12 cellular contexts compared by ENCODE assay signal in genomic region chr5:143979044-143979690, GRCh38.
DNase-seq lines count a peak whose midpoint lies in the region; ATAC-seq and TF ChIP-seq lines count a peak whose summit lies in the region.
"Had no signal": no experiment of that assay in that cellular context is flagged by ENCODE, and none has a peak within 500 bp of the region (broad histone marks: within the 10 kb centered on the region; RNA-seq: fewer than 3 reads in every experiment).

No MANE protein-coding gene starts in this region.

- RAD21 ChIA-PET in HCT116 (lab: Charles Lee; ENCODE audit: low non-redundant PET in 1 of 2, low total read pairs in 2 of 2, uncharacterized antibody in 2 of 2, unreplicated experiment in 2 of 2) = no interaction called here

- intact Hi-C loops in HCT116 (cut with micrococcal nuclease) = no loop called here

- H3K27ac ChIP-seq in HCT116 (ENCODE audit: low read depth, low read length) = no peak overlapping the region

- H3K9me3 ChIP-seq in HCT116 (ENCODE audit: control insufficient read depth in 1 of 2, insufficient read depth in 1 of 2, low read depth in 1 of 2, low read length in 2 of 2) = no peaks in the 10 kb centered on the region

- no peak overlapping the region for H3K9ac ChIP-seq in HCT116 (ENCODE audit: low read length)

- no peaks in the 10 kb centered on the region for H3K36me3 ChIP-seq in HCT116 (ENCODE audit: control insufficient read depth in 1 of 2, insufficient read depth in 2 of 2, low read length in 2 of 2)

- no peak overlapping the region for H3K4me2 ChIP-seq in HCT116 (ENCODE audit: low read length)

- CTCF ChIA-PET in HCT116 (lab: Charles Lee) = interaction anchor here (1.8 to 1.9 kb wide), 2 partner anchors 11 to 154 kb away, joined by 5 read pairs; no protein-coding TSS in a partner anchor

- ATAC-seq in GM18868 (IDR thresholded peaks at IDR 0.05; ENCODE audit: unreplicated experiment) (peak; percentile 92), HCT116 (peak; percentile 58), HG03520 (IDR thresholded peaks at IDR 0.05; ENCODE audit: unreplicated experiment) (peak; percentile 80)

- no peaks in the 10 kb centered on the region for H3K79me2 ChIP-seq in HCT116 (ENCODE audit: insufficient read depth, low read length)

- BruUV-seq in HCT116 (replicated peaks; lab: Mats Ljungman, UMichigan) = no TSS peak

- H4K20me1 ChIP-seq in HCT116 (ENCODE audit: insufficient read depth) = no peaks in the 10 kb centered on the region

- TF ChIP-seq CTCF in HCT116 (IDR thresholded peaks at IDR 0.05 in 2 of 3, conservative IDR thresholded peaks at IDR 0.05 in 1 of 3; ENCODE audit: borderline replicate concordance in 1 of 3, insufficient read depth in 1 of 3, low read depth in 2 of 3, low read length in 2 of 3) = no peak

- H3K9me2 ChIP-seq in HCT116 (ENCODE audit: insufficient read depth) = no peaks in the 10 kb centered on the region

- H3K27me3 ChIP-seq in HCT116 (ENCODE audit: insufficient read depth, low read length) = no peaks in the 10 kb centered on the region

- DNase-seq in HCT116 (ENCODE audit: low read depth, low spot score) (no peak), kidney tubule cell (ENCODE audit: low spot score) (peak; percentile 86), NCI-H1436 (lab: John Stamatoyannopoulos, UW) (no peak), NCI-H2081 treated with DMSO at 0.1 percent for 48 hours (lab: John Stamatoyannopoulos, UW) (no peak), SW480 (ENCODE audit: low spot score) (no peak), HUDEP-2 (lab: John Stamatoyannopoulos, UW; ENCODE audit: unreplicated experiment in 76 of 76) (no peak)
- DNase-seq: CD4-positive, alpha-beta memory T cell; Kasumi-1; naive B cell; T-helper 1 cell had no signal

- POLR2A ChIA-PET in HCT116 (lab: Charles Lee) = no interaction called here

- TF ChIP-seq POLR2A in HCT116 (IDR thresholded peaks at IDR 0.05; ENCODE audit: borderline replicate concordance, extremely low read depth, insufficient read depth, insufficient read length) = no peak

- no peak overlapping the region for H2AFZ ChIP-seq in HCT116 (ENCODE audit: low read depth, low read length, poor library complexity, severe bottlenecking)

- no peak overlapping the region for H3K4me3 ChIP-seq in HCT116 (replicated peaks in 1 of 2; ENCODE audit: low read depth in 1 of 2, low read length in 2 of 2)

- peaks cover 0 to 5% of the 10 kb centered on the region in 2 experiments; a peak in 1 of 4 replicates for H3K4me1 ChIP-seq in HCT116 (ENCODE audit: control insufficient read depth in 1 of 2, insufficient read depth in 2 of 2, low read length in 2 of 2)

- no peak for TF ChIP-seq RAD21 in HCT116 (IDR thresholded peaks at IDR 0.05; ENCODE audit: low read depth)

TF ChIP-seq in HCT116, 20 proteins besides CTCF, POLR2A, EP300 and RAD21:
- TF ChIP-seq EGR1 (IDR thresholded peaks at IDR 0.05; ENCODE audit: low read depth) = no peak
- TF ChIP-seq CEBPB (IDR thresholded peaks at IDR 0.05; ENCODE audit: low read depth) = no peak
- TF ChIP-seq, protein P1, sequence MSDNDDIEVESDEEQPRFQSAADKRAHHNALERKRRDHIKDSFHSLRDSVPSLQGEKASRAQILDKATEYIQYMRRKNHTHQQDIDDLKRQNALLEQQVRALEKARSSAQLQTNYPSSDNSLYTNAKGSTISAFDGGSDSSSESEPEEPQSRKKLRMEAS (IDR thresholded peaks at IDR 0.05) = no peak
- TF ChIP-seq JUND (IDR thresholded peaks at IDR 0.05) = no peak
- TF ChIP-seq YY1 (IDR thresholded peaks at IDR 0.05; ENCODE audit: extremely low read depth, insufficient replicate concordance, low read depth, low read length) = no peak
- TF ChIP-seq EZH2phosphoT487 (IDR thresholded peaks at IDR 0.05; ENCODE audit: borderline replicate concordance) = no peak
- TF ChIP-seq TCF7L2 (IDR thresholded peaks at IDR 0.05; ENCODE audit: borderline replicate concordance, extremely low read depth, insufficient read depth, insufficient read length) = no peak
- TF ChIP-seq SIN3A (IDR thresholded peaks at IDR 0.05; ENCODE audit: low read depth) = no peak
- TF ChIP-seq ATF3 (IDR thresholded peaks at IDR 0.05) = no peak
- TF ChIP-seq SP1 (IDR thresholded peaks at IDR 0.05; ENCODE audit: low read depth) = no peak
- TF ChIP-seq, protein P2, sequence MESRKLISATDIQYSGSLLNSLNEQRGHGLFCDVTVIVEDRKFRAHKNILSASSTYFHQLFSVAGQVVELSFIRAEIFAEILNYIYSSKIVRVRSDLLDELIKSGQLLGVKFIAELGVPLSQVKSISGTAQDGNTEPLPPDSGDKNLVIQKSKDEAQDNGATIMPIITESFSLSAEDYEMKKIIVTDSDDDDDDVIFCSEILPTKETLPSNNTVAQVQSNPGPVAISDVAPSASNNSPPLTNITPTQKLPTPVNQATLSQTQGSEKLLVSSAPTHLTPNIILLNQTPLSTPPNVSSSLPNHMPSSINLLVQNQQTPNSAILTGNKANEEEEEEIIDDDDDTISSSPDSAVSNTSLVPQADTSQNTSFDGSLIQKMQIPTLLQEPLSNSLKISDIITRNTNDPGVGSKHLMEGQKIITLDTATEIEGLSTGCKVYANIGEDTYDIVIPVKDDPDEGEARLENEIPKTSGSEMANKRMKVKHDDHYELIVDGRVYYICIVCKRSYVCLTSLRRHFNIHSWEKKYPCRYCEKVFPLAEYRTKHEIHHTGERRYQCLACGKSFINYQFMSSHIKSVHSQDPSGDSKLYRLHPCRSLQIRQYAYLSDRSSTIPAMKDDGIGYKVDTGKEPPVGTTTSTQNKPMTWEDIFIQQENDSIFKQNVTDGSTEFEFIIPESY (IDR thresholded peaks at IDR 0.05; ENCODE audit: extremely low read depth, insufficient replicate concordance, low read length) = no peak
- no peak for TF ChIP-seq ZFX (IDR thresholded peaks at IDR 0.05)
- TF ChIP-seq, protein P3, sequence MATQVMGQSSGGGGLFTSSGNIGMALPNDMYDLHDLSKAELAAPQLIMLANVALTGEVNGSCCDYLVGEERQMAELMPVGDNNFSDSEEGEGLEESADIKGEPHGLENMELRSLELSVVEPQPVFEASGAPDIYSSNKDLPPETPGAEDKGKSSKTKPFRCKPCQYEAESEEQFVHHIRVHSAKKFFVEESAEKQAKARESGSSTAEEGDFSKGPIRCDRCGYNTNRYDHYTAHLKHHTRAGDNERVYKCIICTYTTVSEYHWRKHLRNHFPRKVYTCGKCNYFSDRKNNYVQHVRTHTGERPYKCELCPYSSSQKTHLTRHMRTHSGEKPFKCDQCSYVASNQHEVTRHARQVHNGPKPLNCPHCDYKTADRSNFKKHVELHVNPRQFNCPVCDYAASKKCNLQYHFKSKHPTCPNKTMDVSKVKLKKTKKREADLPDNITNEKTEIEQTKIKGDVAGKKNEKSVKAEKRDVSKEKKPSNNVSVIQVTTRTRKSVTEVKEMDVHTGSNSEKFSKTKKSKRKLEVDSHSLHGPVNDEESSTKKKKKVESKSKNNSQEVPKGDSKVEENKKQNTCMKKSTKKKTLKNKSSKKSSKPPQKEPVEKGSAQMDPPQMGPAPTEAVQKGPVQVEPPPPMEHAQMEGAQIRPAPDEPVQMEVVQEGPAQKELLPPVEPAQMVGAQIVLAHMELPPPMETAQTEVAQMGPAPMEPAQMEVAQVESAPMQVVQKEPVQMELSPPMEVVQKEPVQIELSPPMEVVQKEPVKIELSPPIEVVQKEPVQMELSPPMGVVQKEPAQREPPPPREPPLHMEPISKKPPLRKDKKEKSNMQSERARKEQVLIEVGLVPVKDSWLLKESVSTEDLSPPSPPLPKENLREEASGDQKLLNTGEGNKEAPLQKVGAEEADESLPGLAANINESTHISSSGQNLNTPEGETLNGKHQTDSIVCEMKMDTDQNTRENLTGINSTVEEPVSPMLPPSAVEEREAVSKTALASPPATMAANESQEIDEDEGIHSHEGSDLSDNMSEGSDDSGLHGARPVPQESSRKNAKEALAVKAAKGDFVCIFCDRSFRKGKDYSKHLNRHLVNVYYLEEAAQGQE (IDR thresholded peaks at IDR 0.05; ENCODE audit: low read depth) = no peak
- no peak for TF ChIP-seq FOSL1 (IDR thresholded peaks at IDR 0.05; ENCODE audit: low read depth)
TF ChIP-seq in HCT116: peak in this region for 0.
